ENCODE assay signal across 2 cellular contexts in the genomic region with DNA sequence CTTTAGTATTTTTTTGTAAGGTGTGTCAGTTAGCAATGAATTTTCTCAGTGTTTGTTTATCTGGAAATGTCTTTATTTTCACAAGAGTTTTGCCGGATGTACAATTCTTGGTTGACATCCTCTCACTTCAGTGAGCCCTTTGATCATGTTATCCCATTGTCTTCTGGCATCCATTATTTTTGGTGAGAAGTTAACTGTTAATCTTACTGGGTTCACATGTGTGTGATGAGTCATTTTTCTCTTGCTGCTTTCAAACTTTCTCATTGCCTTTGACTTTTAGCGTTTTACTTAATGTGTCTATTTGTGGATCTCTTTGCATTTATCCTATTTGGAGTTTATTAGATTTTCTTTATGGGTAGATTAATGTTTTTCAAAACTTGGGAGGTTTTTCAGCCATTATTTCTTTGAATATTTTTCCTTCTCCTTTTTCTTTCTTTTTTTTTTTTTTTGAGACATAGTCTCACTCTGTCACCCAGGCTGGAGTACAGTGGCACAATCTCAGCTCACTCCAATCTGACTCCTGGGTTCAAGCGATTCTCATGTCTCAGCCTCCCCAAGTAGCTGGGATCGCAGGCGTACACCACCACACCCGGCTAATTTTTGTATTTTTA.
A peak's percentile ranks its signal among the peaks of the same experiment; 100 is the strongest.
TF ChIP-seq lines count a peak whose summit lies in the region.

No MANE protein-coding gene starts in this region.

TF ChIP-seq in HepG2, 621 proteins besides CTCF, POLR2A, EP300 and RAD21:
- peak; percentile 15; the same call in 1 of the 2 replicates for TF ChIP-seq FOSL1 (CRISPR knock-in tag; IDR thresholded peaks at IDR 0.05; ENCODE audit: borderline replicate concordance)
- no peak for TF ChIP-seq ZSCAN25 (CRISPR knock-in tag; IDR thresholded peaks at IDR 0.05)
- TF ChIP-seq ISX (CRISPR knock-in tag; conservative IDR thresholded peaks at IDR 0.05) = no peak
- peak; percentile 99 for TF ChIP-seq ZNF317 (CRISPR knock-in tag; IDR thresholded peaks at IDR 0.05)
- no peak for TF ChIP-seq SRSF1 (optimal IDR thresholded peaks at IDR 0.05; ENCODE audit: low read depth, low read length)
- TF ChIP-seq ZFP41 (CRISPR knock-in tag; IDR thresholded peaks at IDR 0.05; ENCODE audit: borderline replicate concordance) = no peak

TF ChIP-seq in H1, 55 proteins besides CTCF, POLR2A, EP300 and RAD21:
- TF ChIP-seq HDAC6 (IDR thresholded peaks at IDR 0.05; ENCODE audit: low read depth, low read length) (no peak), CHD2 (IDR thresholded peaks at IDR 0.05; ENCODE audit: low read length) (no peak), JUND (IDR thresholded peaks at IDR 0.05; ENCODE audit: low read length) (peak; percentile 71), BCL11A (IDR thresholded peaks at IDR 0.05; ENCODE audit: low read depth in 2 of 2, low read length in 2 of 2) (no peak), KDM5A (IDR thresholded peaks at IDR 0.05; ENCODE audit: low read length) (no peak)
- TF ChIP-seq, protein P1, sequence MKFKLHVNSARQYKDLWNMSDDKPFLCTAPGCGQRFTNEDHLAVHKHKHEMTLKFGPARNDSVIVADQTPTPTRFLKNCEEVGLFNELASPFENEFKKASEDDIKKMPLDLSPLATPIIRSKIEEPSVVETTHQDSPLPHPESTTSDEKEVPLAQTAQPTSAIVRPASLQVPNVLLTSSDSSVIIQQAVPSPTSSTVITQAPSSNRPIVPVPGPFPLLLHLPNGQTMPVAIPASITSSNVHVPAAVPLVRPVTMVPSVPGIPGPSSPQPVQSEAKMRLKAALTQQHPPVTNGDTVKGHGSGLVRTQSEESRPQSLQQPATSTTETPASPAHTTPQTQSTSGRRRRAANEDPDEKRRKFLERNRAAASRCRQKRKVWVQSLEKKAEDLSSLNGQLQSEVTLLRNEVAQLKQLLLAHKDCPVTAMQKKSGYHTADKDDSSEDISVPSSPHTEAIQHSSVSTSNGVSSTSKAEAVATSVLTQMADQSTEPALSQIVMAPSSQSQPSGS (IDR thresholded peaks at IDR 0.05; ENCODE audit: low read length) = no peak
